ENCODE assay signal across 34 cellular contexts in genomic region chr9:83458530-83458929, GRCh38.
"Had no signal": no experiment of that assay in that cellular context is flagged by ENCODE, and none has a peak within 500 bp of the region (broad histone marks: within the 10 kb centered on the region; RNA-seq: fewer than 3 reads in every experiment).

No MANE protein-coding gene starts in this region.

- H3K9me3 ChIP-seq: MG63 had no signal

- H3K36me3 ChIP-seq: MG63 had no signal

- DNase-seq: Karpas-422, Kasumi-1, MG63, MM.1S, MV-4-11, NCI-H1048, NCI-H1092, NCI-H1092 treated with DMSO at 0.1 percent for 48 hours, NCI-H1105, NCI-H1105 treated with DMSO at 0.1 percent for 48 hours, NCI-H1417, NCI-H1417 treated with DMSO at 0.1 percent for 48 hours, NCI-H1436, NCI-H1436 treated with DMSO at 0.1 percent for 48 hours, NCI-H146, NCI-H1694, NCI-H1694 treated with DMSO at 0.1 percent for 48 hours, NCI-H187, NCI-H187 treated with DMSO at 0.1 percent for 48 hours, NCI-H1930, NCI-H2029, NCI-H2029 treated with DMSO at 0.1 percent for 48 hours, NCI-H2081, NCI-H2081 treated with DMSO at 0.1 percent for 48 hours, NCI-H2107, NCI-H2171, NCI-H2171 treated with DMSO at 0.1 percent for 48 hours, NCI-H2227 treated with DMSO at 0.1 percent for 48 hours, NCI-H226, NCI-H345, NCI-H446, NCI-H446 treated with DMSO at 0.1 percent for 48 hours, NCI-H510A, NCI-H510A treated with DMSO at 0.1 percent for 48 hours had no signal

- H3K4me3 ChIP-seq: MG63 had no signal

- H3K27me3 ChIP-seq: MG63 had no signal
